ENCODE assay signal across 8 cellular contexts in the genomic region with DNA sequence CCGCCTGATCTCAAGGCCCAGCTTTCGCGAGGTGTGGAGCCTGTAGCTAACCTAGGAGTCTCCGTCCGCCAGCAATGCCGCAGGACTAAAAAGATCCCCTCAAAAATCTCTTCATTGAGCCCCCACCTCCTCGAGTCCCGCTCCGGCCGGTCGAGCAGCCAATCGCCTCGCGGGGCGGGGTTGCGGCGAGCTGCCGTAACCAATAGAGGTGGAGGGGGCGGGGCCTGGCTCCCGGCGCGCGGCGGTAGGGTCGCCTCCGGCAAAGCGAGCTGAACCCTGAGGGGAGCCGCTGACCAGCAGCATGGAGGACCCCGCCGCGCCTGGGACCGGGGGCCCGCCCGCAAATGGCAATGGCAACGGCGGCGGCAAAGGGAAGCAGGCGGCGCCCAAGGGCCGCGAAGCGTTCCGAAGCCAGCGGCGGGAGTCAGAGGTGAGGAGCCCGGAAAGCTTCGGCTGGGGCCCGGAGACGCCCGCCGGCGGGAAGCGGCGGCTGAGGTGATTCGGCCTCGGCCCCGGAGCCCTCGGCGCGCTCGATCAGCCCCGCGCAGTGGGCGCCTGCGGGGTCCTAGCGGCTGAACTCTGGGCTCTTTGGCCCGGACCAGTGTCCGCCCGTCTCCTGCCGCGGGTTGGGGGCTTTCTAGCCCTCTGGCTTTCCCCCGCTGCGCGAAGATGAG. TPM values are rescaled to one million over a fixed set of nuclear protein-coding genes. Genes with fewer than 3 reads are reported as not detected.
DNase-seq lines count a peak whose midpoint lies in the region; ATAC-seq and TF ChIP-seq lines count a peak whose summit lies in the region.

A gene with protein sequence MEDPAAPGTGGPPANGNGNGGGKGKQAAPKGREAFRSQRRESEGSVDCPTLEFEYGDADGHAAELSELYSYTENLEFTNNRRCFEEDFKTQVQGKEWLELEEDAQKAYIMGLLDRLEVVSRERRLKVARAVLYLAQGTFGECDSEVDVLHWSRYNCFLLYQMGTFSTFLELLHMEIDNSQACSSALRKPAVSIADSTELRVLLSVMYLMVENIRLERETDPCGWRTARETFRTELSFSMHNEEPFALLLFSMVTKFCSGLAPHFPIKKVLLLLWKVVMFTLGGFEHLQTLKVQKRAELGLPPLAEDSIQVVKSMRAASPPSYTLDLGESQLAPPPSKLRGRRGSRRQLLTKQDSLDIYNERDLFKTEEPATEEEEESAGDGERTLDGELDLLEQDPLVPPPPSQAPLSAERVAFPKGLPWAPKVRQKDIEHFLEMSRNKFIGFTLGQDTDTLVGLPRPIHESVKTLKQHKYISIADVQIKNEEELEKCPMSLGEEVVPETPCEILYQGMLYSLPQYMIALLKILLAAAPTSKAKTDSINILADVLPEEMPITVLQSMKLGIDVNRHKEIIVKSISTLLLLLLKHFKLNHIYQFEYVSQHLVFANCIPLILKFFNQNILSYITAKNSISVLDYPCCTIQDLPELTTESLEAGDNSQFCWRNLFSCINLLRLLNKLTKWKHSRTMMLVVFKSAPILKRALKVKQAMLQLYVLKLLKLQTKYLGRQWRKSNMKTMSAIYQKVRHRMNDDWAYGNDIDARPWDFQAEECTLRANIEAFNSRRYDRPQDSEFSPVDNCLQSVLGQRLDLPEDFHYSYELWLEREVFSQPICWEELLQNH (plus strand): TSS at position 261 of the 674 bp plus-strand sequence. CDS start 41 bp downstream, at position 302.

- H3K9me3 Mint-ChIP-seq in T-helper 1 cell treated with Interleukin-12 subunit alpha and Interleukin-12 subunit beta and Interleukin-4 antibody, amounts not matched to agents 30 μg/mL and 1 μg/mL, for 36 hours, result no peaks in the 10 kb centered on the region

- peaks cover 12% of the 10 kb centered on the region for H3K27me3 Mint-ChIP-seq in T-helper 1 cell treated with Interleukin-12 subunit alpha and Interleukin-12 subunit beta and Interleukin-4 antibody, amounts not matched to agents 30 μg/mL and 1 μg/mL, for 36 hours (ENCODE audit: low read depth)

- peaks cover 7% of the 10 kb centered on the region for H3K36me3 Mint-ChIP-seq in T-helper 1 cell treated with Interleukin-12 subunit alpha and Interleukin-12 subunit beta and Interleukin-4 antibody, amounts not matched to agents 30 μg/mL and 1 μg/mL, for 36 hours (ENCODE audit: low read depth)

- H3K4me1 ChIP-seq in right atrium auricular region, result peaks cover 0 to 17% of the 10 kb centered on the region in 2 donors
- no peaks in the 10 kb centered on the region for H3K4me1 ChIP-seq in uterus

- H3K9me3 ChIP-seq in right atrium auricular region, result no peaks in the 10 kb centered on the region
- H3K9me3 ChIP-seq in uterus, result no peaks in the 10 kb centered on the region

- DNase-seq in NCI-H1694 (lab: John Stamatoyannopoulos, UW) (peak; percentile 70), amniotic stem cell (lab: John Stamatoyannopoulos, UW) (peak; percentile 70), right atrium auricular region (ENCODE audit: low spot score) (peak; percentile 91), putamen (ENCODE audit: low spot score) (peak; percentile 91), uterus (peak; percentile 86 to 87)

- H3K36me3 ChIP-seq in right atrium auricular region (no peaks in the 10 kb centered on the region), uterus (no peaks in the 10 kb centered on the region)

- H3K27ac Mint-ChIP-seq in T-helper 1 cell treated with Interleukin-12 subunit alpha and Interleukin-12 subunit beta and Interleukin-4 antibody, amounts not matched to agents 30 μg/mL and 1 μg/mL, for 36 hours, result peak within 1 kb of the TSS; percentile 94

- peak within 1 kb of the TSS; percentile 77 to 83 for H3K27ac ChIP-seq in right atrium auricular region
- H3K27ac ChIP-seq in uterus, result peak within 1 kb of the TSS; percentile 18 to 37

- TF ChIP-seq POLR2A in GM18505 (IDR thresholded peaks at IDR 0.05; ENCODE audit: borderline replicate concordance, extremely low read depth, insufficient read depth, insufficient read length) (peak; percentile 52), uterus (IDR thresholded peaks at IDR 0.05) (peak; percentile 38 to 55)

- intact Hi-C loops in uterus (cut with DNase I; ENCODE audit: low total_unique reads), result no loop called here

- H3K4me3 Mint-ChIP-seq in T-helper 1 cell treated with Interleukin-12 subunit alpha and Interleukin-12 subunit beta and Interleukin-4 antibody, amounts not matched to agents 30 μg/mL and 1 μg/mL, for 36 hours, result peak within 1 kb of the TSS; percentile 98

- peak within 1 kb of the TSS; percentile 66 to 83 for H3K4me3 ChIP-seq in right atrium auricular region
- peak within 1 kb of the TSS; percentile 55 to 58 for H3K4me3 ChIP-seq in uterus

- TF ChIP-seq CTCF in right atrium auricular region (IDR thresholded peaks at IDR 0.05) (peak in 1 of 2 donors; percentile 4), uterus (IDR thresholded peaks at IDR 0.05) (no peak)

- ATAC-seq in GM18505 (IDR thresholded peaks at IDR 0.05; ENCODE audit: unreplicated experiment) (peak; percentile 94), HG02938 (IDR thresholded peaks at IDR 0.05; ENCODE audit: unreplicated experiment) (peak; percentile 91)

- peaks cover 40% of the 10 kb centered on the region for H3K4me1 Mint-ChIP-seq in T-helper 1 cell treated with Interleukin-12 subunit alpha and Interleukin-12 subunit beta and Interleukin-4 antibody, amounts not matched to agents 30 μg/mL and 1 μg/mL, for 36 hours (ENCODE audit: low read depth)

- H3K27me3 ChIP-seq in right atrium auricular region (no peaks in the 10 kb centered on the region), uterus (no peaks in the 10 kb centered on the region)

RNA-seq across cellular contexts. Expression of the gene that starts here (rescaled TPM):
- total RNA-seq in right atrium auricular region (10 to 100 TPM in 1 of 2 donors, 1 to 10 TPM in 1; 8.5 to 11.3 TPM), uterus (1 to 10 TPM in 1 of 4 donors, under 1 TPM in 1, not detected in 2; 0.37 to 2.2 TPM)

Comparison
In these comparisons a context has a peak if more than half of its experiments do, and no peak if none do; other contexts are left out.
1. Peak in every context shown above with its lines: DNase-seq, ATAC-seq, H3K4me3 ChIP-seq and H3K27ac ChIP-seq.